ENCODE assay signal across 1 cellular context in genomic region chr5:162929104-162929503, GRCh38.
TF ChIP-seq lines count a peak whose summit lies in the region.

No MANE protein-coding gene starts in this region.

TF ChIP-seq in GM12878, 131 proteins besides CTCF, POLR2A, EP300 and RAD21:
- no peak for TF ChIP-seq ZSCAN29 (IDR thresholded peaks at IDR 0.05)
- TF ChIP-seq SPI1 (IDR thresholded peaks at IDR 0.05; ENCODE audit: borderline replicate concordance, insufficient read depth, low read depth, low read length), result no peak
- TF ChIP-seq, protein P1, sequence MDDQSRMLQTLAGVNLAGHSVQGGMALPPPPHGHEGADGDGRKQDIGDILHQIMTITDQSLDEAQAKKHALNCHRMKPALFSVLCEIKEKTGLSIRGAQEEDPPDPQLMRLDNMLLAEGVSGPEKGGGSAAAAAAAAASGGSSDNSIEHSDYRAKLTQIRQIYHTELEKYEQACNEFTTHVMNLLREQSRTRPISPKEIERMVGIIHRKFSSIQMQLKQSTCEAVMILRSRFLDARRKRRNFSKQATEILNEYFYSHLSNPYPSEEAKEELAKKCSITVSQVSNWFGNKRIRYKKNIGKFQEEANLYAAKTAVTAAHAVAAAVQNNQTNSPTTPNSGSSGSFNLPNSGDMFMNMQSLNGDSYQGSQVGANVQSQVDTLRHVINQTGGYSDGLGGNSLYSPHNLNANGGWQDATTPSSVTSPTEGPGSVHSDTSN (IDR thresholded peaks at IDR 0.05; ENCODE audit: insufficient replicate concordance, low read depth, low read length), result no peak
- no peak for TF ChIP-seq LARP7 (IDR thresholded peaks at IDR 0.05)
- TF ChIP-seq SMAD5 (IDR thresholded peaks at IDR 0.05; ENCODE audit: low read depth), result no peak
- TF ChIP-seq RAD51 (IDR thresholded peaks at IDR 0.05), result no peak
- no peak for TF ChIP-seq EZH2 (IDR thresholded peaks at IDR 0.05; ENCODE audit: borderline replicate concordance, control insufficient read depth, low read depth, low read length)
- no peak for TF ChIP-seq NRF1 (conservative IDR thresholded peaks at IDR 0.05; ENCODE audit: low read depth, low read length)
- no peak for TF ChIP-seq SUZ12 (IDR thresholded peaks at IDR 0.05; ENCODE audit: unreplicated experiment)
- no peak for TF ChIP-seq SREBF1 (IDR thresholded peaks at IDR 0.05; ENCODE audit: low read length)
- no peak for TF ChIP-seq TCF12 (IDR thresholded peaks at IDR 0.05; ENCODE audit: low read depth, low read length)
- TF ChIP-seq MTA3 (IDR thresholded peaks at IDR 0.05; ENCODE audit: borderline replicate concordance, low read length), result no peak
- TF ChIP-seq BHLHE40 (IDR thresholded peaks at IDR 0.05; ENCODE audit: borderline replicate concordance in 1 of 2, low read depth in 2 of 2, low read length in 1 of 2), result no peak
- TF ChIP-seq HDGF (IDR thresholded peaks at IDR 0.05), result no peak
- TF ChIP-seq CHD1 (IDR thresholded peaks at IDR 0.05; ENCODE audit: low read depth, low read length), result no peak
- TF ChIP-seq RELA (IDR thresholded peaks at IDR 0.05; ENCODE audit: borderline replicate concordance, partially characterized antibody), result no peak
- TF ChIP-seq MLLT1 (IDR thresholded peaks at IDR 0.05), result no peak
- no peak for TF ChIP-seq TAF1 (IDR thresholded peaks at IDR 0.05; ENCODE audit: borderline replicate concordance, low read depth, low read length)
- TF ChIP-seq WRNIP1 (IDR thresholded peaks at IDR 0.05; ENCODE audit: borderline replicate concordance, low read depth, low read length), result no peak
